8 cellular contexts compared by ENCODE assay signal in the genomic region with DNA sequence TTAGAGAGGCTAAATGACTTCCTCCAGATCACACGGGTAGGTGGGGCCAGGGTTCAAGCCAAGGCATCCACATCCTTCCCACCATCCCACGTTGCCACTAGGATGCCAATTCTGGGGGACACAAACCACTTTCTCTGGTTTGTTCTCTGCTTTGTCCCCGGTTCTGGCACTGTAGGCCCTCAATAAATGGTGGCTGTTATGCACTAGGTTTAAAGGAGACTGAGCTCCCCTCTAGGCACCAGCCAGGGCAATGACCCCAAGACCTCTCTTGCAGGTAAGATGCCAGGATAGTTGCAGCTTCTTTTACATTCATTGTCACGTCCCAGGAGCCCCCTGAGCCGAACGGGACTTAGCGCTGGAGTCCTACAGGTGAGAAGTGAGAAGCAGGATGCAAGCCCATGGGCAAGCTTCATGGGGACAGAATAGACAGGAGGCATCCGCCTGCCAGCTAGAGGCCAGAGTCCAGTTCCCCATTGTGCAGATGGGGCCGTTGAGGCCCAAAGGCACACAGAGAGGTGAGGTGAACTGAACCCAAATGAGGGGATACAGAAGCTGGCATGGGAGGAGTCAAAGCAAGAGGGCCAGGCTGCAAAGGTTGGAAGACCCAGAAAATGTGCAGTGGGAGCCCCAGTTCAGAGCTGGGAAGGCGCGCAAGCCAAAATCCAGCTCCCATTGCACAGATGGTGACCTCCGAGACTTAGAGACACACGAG. TPM values are rescaled to one million over a fixed set of nuclear protein-coding genes. Genes with fewer than 3 reads are reported as not detected.
DNase-seq lines count a peak whose midpoint lies in the region; ATAC-seq and TF ChIP-seq lines count a peak whose summit lies in the region.

No MANE protein-coding gene starts in this region.

- intact Hi-C loops in CD14-positive monocyte (cut with micrococcal nuclease) (no loop called here), natural killer cell (cut with micrococcal nuclease) (no loop called here)

- peak overlapping the region; percentile 71 for H3K4me3 ChIP-seq in Jurkat, Clone E6-1 (ENCODE audit: low read length)
- peak overlapping the region; percentile 99 for H3K4me3 ChIP-seq in choroid plexus epithelial cell (ENCODE audit: low read depth, low read length)

- peak overlapping the region; percentile 85 to 95 (median 88) for H3K27ac Mint-ChIP-seq in CD14-positive monocyte
- peak overlapping the region; percentile 87 to 90 for H3K27ac Mint-ChIP-seq in natural killer cell

- H3K36me3 Mint-ChIP-seq in CD14-positive monocyte (peaks cover 5 to 8% of the 10 kb centered on the region in 2 donors), natural killer cell (no peaks in the 10 kb centered on the region)

- H3K4me3 Mint-ChIP-seq in CD14-positive monocyte (peak overlapping the region; percentile 91 to 96), natural killer cell (peak overlapping the region; percentile 92)

- no peak for ATAC-seq in natural killer cell
- no peak for ATAC-seq in GM21447 (IDR thresholded peaks at IDR 0.05; ENCODE audit: unreplicated experiment)
- no peak for ATAC-seq in GM18858 (IDR thresholded peaks at IDR 0.05; ENCODE audit: unreplicated experiment)

- H3K9me3 Mint-ChIP-seq in CD14-positive monocyte (peaks cover 0 to 4% (median 0%) of the 10 kb centered on the region in 7 donors), natural killer cell (peaks cover 3% of the 10 kb centered on the region in 2 donors)

- H3K4me1 Mint-ChIP-seq in CD14-positive monocyte = peaks cover 37% of the 10 kb centered on the region
- peaks cover 20 to 21% of the 10 kb centered on the region in 2 donors for H3K4me1 Mint-ChIP-seq in natural killer cell

- no peak for TF ChIP-seq CTCF in CD14-positive monocyte (IDR thresholded peaks at IDR 0.05)
- TF ChIP-seq CTCF in choroid plexus epithelial cell (conservative IDR thresholded peaks at IDR 0.05; ENCODE audit: low read depth, low read length) = no peak
- TF ChIP-seq CTCF in natural killer cell (IDR thresholded peaks at IDR 0.05) = no peak

- H3K27me3 Mint-ChIP-seq in CD14-positive monocyte (ENCODE audit: low read depth in 3 of 3) (peaks cover 0 to 4% (median 3%) of the 10 kb centered on the region in 3 donors), natural killer cell (ENCODE audit: low read depth in 2 of 2) (no peaks in the 10 kb centered on the region)

- no peak for DNase-seq in CD14-positive monocyte (ENCODE audit: low spot score)
- DNase-seq in Jurkat, Clone E6-1 (ENCODE audit: low read depth, low spot score) = no peak
- DNase-seq in choroid plexus epithelial cell (ENCODE audit: low read depth) = no peak
- no peak for DNase-seq in natural killer cell
- no peak for DNase-seq in NCI-H1436 treated with DMSO at 0.1 percent for 48 hours (lab: John Stamatoyannopoulos, UW)
- no peak for DNase-seq in NCI-H2196 treated with DMSO at 0.1 percent for 48 hours (lab: John Stamatoyannopoulos, UW; ENCODE audit: unreplicated experiment)

RNA-seq across cellular contexts. Expression of a gene that starts 0.7 kb away (rescaled TPM):
- 10 to 100 TPM in 1 of 2 donors, 1 to 10 TPM in 1; 9.0 to 11.4 TPM for polyA plus RNA-seq in CD14-positive monocyte
- polyA plus RNA-seq in Jurkat, Clone E6-1 (2012; ENCODE audit: insufficient read depth, insufficient read length) = not detected
- 1 to 10 TPM; 4.7 to 6.6 (median 6.2) TPM for total RNA-seq in natural killer cell

RNA-seq across cellular contexts. Expression of a gene that starts 12.4 kb away (rescaled TPM):
- polyA plus RNA-seq in CD14-positive monocyte = 1 to 10 TPM; 1.1 to 2.3 TPM
- polyA plus RNA-seq in Jurkat, Clone E6-1 (2012; ENCODE audit: insufficient read depth, insufficient read length) = 3.5 TPM
- 1 to 10 TPM; 3.6 to 5.1 (median 4.3) TPM for total RNA-seq in natural killer cell

RNA-seq across cellular contexts. Expression of a gene that starts 33.2 kb away (rescaled TPM):
- polyA plus RNA-seq in CD14-positive monocyte = under 1 TPM in 1 of 2 donors, not detected in 1; 0.17 TPM
- 53.2 TPM for polyA plus RNA-seq in Jurkat, Clone E6-1 (2012; ENCODE audit: insufficient read depth, insufficient read length)
- total RNA-seq in natural killer cell = 1 to 10 TPM; 4.6 to 5.6 (median 4.7) TPM

RNA-seq across cellular contexts. Expression of a gene that starts 45.2 kb away (rescaled TPM):
- polyA plus RNA-seq in CD14-positive monocyte = 1 to 10 TPM; 1.3 to 1.8 TPM
- polyA plus RNA-seq in Jurkat, Clone E6-1 (2012; ENCODE audit: insufficient read depth, insufficient read length) = 22.6 TPM
- 10 to 100 TPM in 2 of 3 donors, 1 to 10 TPM in 1; 9.7 to 18.1 (median 13.4) TPM for total RNA-seq in natural killer cell

RNA-seq across cellular contexts. Expression of a gene that starts 52.7 kb away (rescaled TPM):
- polyA plus RNA-seq in CD14-positive monocyte = 1 to 10 TPM; 1.1 to 1.2 TPM
- polyA plus RNA-seq in Jurkat, Clone E6-1 (2012; ENCODE audit: insufficient read depth, insufficient read length) = not detected
- 1 to 10 TPM in 2 of 3 donors, under 1 TPM in 1; 0.80 to 2.2 (median 1.1) TPM for total RNA-seq in natural killer cell
